15 cellular contexts compared by ENCODE assay signal in genomic region chr10:119377905-119378736, GRCh38.
A peak's percentile ranks its signal among the peaks of the same experiment; 100 is the strongest.
DNase-seq lines count a peak whose midpoint lies in the region; ATAC-seq, FAIRE-seq and TF ChIP-seq lines count a peak whose summit lies in the region.
"Had no signal": no experiment of that assay in that cellular context is flagged by ENCODE, and none has a peak within 500 bp of the region (broad histone marks: within the 10 kb centered on the region; RNA-seq: fewer than 3 reads in every experiment).

No MANE protein-coding gene starts in this region.

- no peak overlapping the region for H3K4me3 Mint-ChIP-seq in stimulated activated naive CD8-positive, alpha-beta T cell treated with anti-CD3 and anti-CD28 coated beads, Interleukin-15, amount 100 ng/mL, for 72 hours
- H3K4me3 Mint-ChIP-seq in stimulated activated naive B cell treated with anti-CD40 and anti-IgM and Interleukin-4, amounts not matched to agents 10 μg/mL and 1 μg/mL and 100 μg/mL, for 72 hours, result no peak overlapping the region
- H3K4me3 Mint-ChIP-seq: activated T-cell treated with anti-CD3 and anti-CD28 coated beads, Interleukin-2, amount 50 U/mL, for 24 hours; immature natural killer cell; stimulated activated naive CD8-positive, alpha-beta T cell treated with anti-CD3 and anti-CD28 coated beads, Interleukin-15, Interleukin-2, amounts not matched to agents 100 ng/mL and 50 ng/mL, for 24 hours; WTC11 had no signal

- peak; percentile 60 for DNase-seq in NCI-H748 (lab: John Stamatoyannopoulos, UW; ENCODE audit: unreplicated experiment)
- DNase-seq in NCI-H748 treated with DMSO at 0.1 percent for 48 hours (lab: John Stamatoyannopoulos, UW), result no peak
- peak in 4 of 7 donors; percentile 32 to 50 (median 40) for DNase-seq in adrenal gland
- peak; percentile 46 for DNase-seq in kidney
- DNase-seq in tibial nerve (ENCODE audit: low spot score in 2 of 2), result no peak
- no peak for DNase-seq in stimulated activated naive CD8-positive, alpha-beta T cell treated with anti-CD3 and anti-CD28 coated beads, Interleukin-15, amount 100 ng/mL, for 72 hours
- no peak for DNase-seq in stimulated activated naive B cell treated with anti-CD40 and anti-IgM and Interleukin-4, amounts not matched to agents 10 μg/mL and 1 μg/mL and 100 μg/mL, for 72 hours
- DNase-seq: activated T-cell treated with anti-CD3 and anti-CD28 coated beads, Interleukin-2, amount 50 U/mL, for 24 hours; immature natural killer cell; NCI-H226; stimulated activated CD4-positive, alpha-beta T cell treated with anti-CD3 and anti-CD28 coated beads, Interleukin-1b, Interleukin-23, amount 100 ng/mL, for 48 hours had no signal

- peaks cover 0 to 12% of the 10 kb centered on the region in 2 donors for H3K4me1 ChIP-seq in adrenal gland (replicated peaks in 1 of 2)
- peaks cover 0 to 2% of the 10 kb centered on the region in 2 donors for H3K4me1 ChIP-seq in kidney (ENCODE audit: control insufficient read depth in 1 of 2, insufficient read depth in 1 of 2, low read depth in 1 of 2, low read length in 2 of 2)
- peaks cover 0 to 59% (median 13%) of the 10 kb centered on the region in 4 donors for H3K4me1 ChIP-seq in tibial nerve

- WGBS in adrenal gland, 4 donors, result 82 to 87% (median 85%) methylated on average over 15 to 29 of the region's 29 CpGs
- WGBS in tibial nerve, 2 donors, result 73 to 74% methylated on average over 19 to 23 of the region's 29 CpGs

- peaks cover 8% of the 10 kb centered on the region for H3K4me1 Mint-ChIP-seq in stimulated activated naive CD8-positive, alpha-beta T cell treated with anti-CD3 and anti-CD28 coated beads, Interleukin-15, amount 100 ng/mL, for 72 hours
- H3K4me1 Mint-ChIP-seq in stimulated activated naive B cell treated with anti-CD40 and anti-IgM and Interleukin-4, amounts not matched to agents 10 μg/mL and 1 μg/mL and 100 μg/mL, for 72 hours, result peaks cover 37 to 86% of the 10 kb centered on the region in 2 donors

- no peaks in the 10 kb centered on the region for H3K36me3 ChIP-seq in adrenal gland (replicated peaks in 1 of 2)
- H3K36me3 ChIP-seq in kidney (ENCODE audit: control insufficient read depth in 1 of 2, insufficient read depth in 2 of 2, low read length in 2 of 2), result no peaks in the 10 kb centered on the region
- H3K36me3 ChIP-seq in tibial nerve, result peaks cover 0 to 24% (median 0%) of the 10 kb centered on the region in 3 donors
- H3K36me3 ChIP-seq: neutrophil had no signal

- TF ChIP-seq EP300 in tibial nerve (IDR thresholded peaks at IDR 0.05), result no peak

- TF ChIP-seq POLR2A in adrenal gland (IDR thresholded peaks at IDR 0.05) (no peak), tibial nerve (IDR thresholded peaks at IDR 0.05) (no peak)

- no peaks in the 10 kb centered on the region for H3K27me3 ChIP-seq in adrenal gland
- H3K27me3 ChIP-seq in tibial nerve, result no peaks in the 10 kb centered on the region
- H3K27me3 ChIP-seq: neutrophil had no signal

- no peak overlapping the region for H3K4me3 ChIP-seq in adrenal gland
- H3K4me3 ChIP-seq in kidney (ENCODE audit: low read length in 2 of 2), result no peak overlapping the region
- H3K4me3 ChIP-seq in tibial nerve, result no peak overlapping the region

- H3K27me3 Mint-ChIP-seq in stimulated activated naive CD8-positive, alpha-beta T cell treated with anti-CD3 and anti-CD28 coated beads, Interleukin-15, amount 100 ng/mL, for 72 hours, result no peaks in the 10 kb centered on the region
- H3K27me3 Mint-ChIP-seq in stimulated activated naive B cell treated with anti-CD40 and anti-IgM and Interleukin-4, amounts not matched to agents 10 μg/mL and 1 μg/mL and 100 μg/mL, for 72 hours, result no peaks in the 10 kb centered on the region
- H3K27me3 Mint-ChIP-seq: activated T-cell treated with anti-CD3 and anti-CD28 coated beads, Interleukin-2, amount 50 U/mL, for 24 hours; stimulated activated naive CD8-positive, alpha-beta T cell treated with anti-CD3 and anti-CD28 coated beads, Interleukin-15, Interleukin-2, amounts not matched to agents 100 ng/mL and 50 ng/mL, for 24 hours had no signal

- TF ChIP-seq CTCF in adrenal gland (IDR thresholded peaks at IDR 0.05) (no peak), kidney (IDR thresholded peaks at IDR 0.05; ENCODE audit: borderline replicate concordance, extremely low read depth, insufficient read depth) (no peak), tibial nerve (IDR thresholded peaks at IDR 0.05) (no peak)

- no peak overlapping the region for H3K27ac Mint-ChIP-seq in stimulated activated naive CD8-positive, alpha-beta T cell treated with anti-CD3 and anti-CD28 coated beads, Interleukin-15, amount 100 ng/mL, for 72 hours
- H3K27ac Mint-ChIP-seq in stimulated activated naive B cell treated with anti-CD40 and anti-IgM and Interleukin-4, amounts not matched to agents 10 μg/mL and 1 μg/mL and 100 μg/mL, for 72 hours, result no peak overlapping the region
- H3K27ac Mint-ChIP-seq: activated T-cell treated with anti-CD3 and anti-CD28 coated beads, Interleukin-2, amount 50 U/mL, for 24 hours; immature natural killer cell; stimulated activated naive CD8-positive, alpha-beta T cell treated with anti-CD3 and anti-CD28 coated beads, Interleukin-15, Interleukin-2, amounts not matched to agents 100 ng/mL and 50 ng/mL, for 24 hours; WTC11 had no signal

- H3K27ac ChIP-seq in adrenal gland (no peak overlapping the region), kidney (ENCODE audit: low read depth in 2 of 2, low read length in 2 of 2) (no peak overlapping the region), tibial nerve (peak overlapping the region in 3 of 4 donors; percentile 7 to 59 (median 45))
- H3K27ac ChIP-seq: neutrophil had no signal

- H3K36me3 Mint-ChIP-seq in stimulated activated naive B cell treated with anti-CD40 and anti-IgM and Interleukin-4, amounts not matched to agents 10 μg/mL and 1 μg/mL and 100 μg/mL, for 72 hours, result peaks cover 29 to 48% of the 10 kb centered on the region in 2 donors
- H3K36me3 Mint-ChIP-seq: WTC11 had no signal

- no peaks in the 10 kb centered on the region for H3K9me3 Mint-ChIP-seq in stimulated activated naive CD8-positive, alpha-beta T cell treated with anti-CD3 and anti-CD28 coated beads, Interleukin-15, amount 100 ng/mL, for 72 hours
- H3K9me3 Mint-ChIP-seq in stimulated activated naive B cell treated with anti-CD40 and anti-IgM and Interleukin-4, amounts not matched to agents 10 μg/mL and 1 μg/mL and 100 μg/mL, for 72 hours, result peaks cover 5 to 6% of the 10 kb centered on the region in 2 donors
- H3K9me3 Mint-ChIP-seq: activated T-cell treated with anti-CD3 and anti-CD28 coated beads, Interleukin-2, amount 50 U/mL, for 24 hours; immature natural killer cell; stimulated activated naive CD8-positive, alpha-beta T cell treated with anti-CD3 and anti-CD28 coated beads, Interleukin-15, Interleukin-2, amounts not matched to agents 100 ng/mL and 50 ng/mL, for 24 hours; WTC11 had no signal

- FAIRE-seq in kidney (lab: Jason Lieb, UNC), result no peak

- no peak for ATAC-seq in stimulated activated naive CD8-positive, alpha-beta T cell treated with anti-CD3 and anti-CD28 coated beads, Interleukin-15, amount 100 ng/mL, for 72 hours
- no peak for ATAC-seq in stimulated activated naive B cell treated with anti-CD40 and anti-IgM and Interleukin-4, amounts not matched to agents 10 μg/mL and 1 μg/mL and 100 μg/mL, for 72 hours (replicated peaks)
- ATAC-seq in HG02852 (IDR thresholded peaks at IDR 0.05; ENCODE audit: unreplicated experiment), result no peak
- ATAC-seq: WTC11 had no signal

- no peaks in the 10 kb centered on the region for H3K9me3 ChIP-seq in adrenal gland (replicated peaks in 1 of 3)
- H3K9me3 ChIP-seq in kidney (ENCODE audit: control insufficient read depth in 1 of 2, low read length in 2 of 2), result no peaks in the 10 kb centered on the region
- H3K9me3 ChIP-seq in tibial nerve, result no peaks in the 10 kb centered on the region
- H3K9me3 ChIP-seq: neutrophil had no signal

- H3K9ac ChIP-seq in kidney (ENCODE audit: low read length in 2 of 2), result no peak overlapping the region

- intact Hi-C loops in adrenal gland (cut with DNase I), result no loop called here
- intact Hi-C loops in kidney (cut with DNase I), result no loop called here

Comparison
In these comparisons a context has a peak if more than half of its experiments do, and no peak if none do; other contexts are left out.
1. DNase-seq: peak in NCI-H748 (single experiment), adrenal gland (4 of 7) and kidney (single experiment); none in NCI-H748 treated with DMSO at 0.1 percent for 48 hours (single experiment), tibial nerve (0 of 2), stimulated activated naive CD8-positive, alpha-beta T cell treated with anti-CD3 and anti-CD28 coated beads, Interleukin-15, amount 100 ng/mL, for 72 hours (0 of 2) and stimulated activated naive B cell treated with anti-CD40 and anti-IgM and Interleukin-4, amounts not matched to agents 10 μg/mL and 1 μg/mL and 100 μg/mL, for 72 hours (single experiment).
2. H3K27ac ChIP-seq: peak in tibial nerve (3 of 4); none in adrenal gland (0 of 5) and kidney (0 of 2).